Comparison of ENCODE assay signal across 27 cellular contexts in genomic region chr7:44267178-44267577, GRCh38.
"Had no signal": no experiment of that assay in that cellular context is flagged by ENCODE, and none has a peak within 500 bp of the region (broad histone marks: within the 10 kb centered on the region; RNA-seq: fewer than 3 reads in every experiment).

No MANE protein-coding gene starts in this region.

- H3K4me3 ChIP-seq: colonic mucosa, gastrocnemius medialis, heart right ventricle had no signal

- H3K27me3 ChIP-seq: colonic mucosa, foreskin keratinocyte, gastrocnemius medialis, heart right ventricle had no signal

- H3K36me3 ChIP-seq: colonic mucosa, gastrocnemius medialis, heart right ventricle had no signal

- H3K9me3 ChIP-seq: colonic mucosa, gastrocnemius medialis, heart right ventricle had no signal

- ATAC-seq: activated CD4-positive, alpha-beta T cell treated with anti-CD3 and anti-CD28 coated beads for 36 hours; activated CD8-positive, alpha-beta memory T cell treated with anti-CD3 and anti-CD28 coated beads, Interleukin-2, amount 10 ng/mL, durations not matched to agents 7 days and 5 days; activated CD8-positive, alpha-beta T cell treated with anti-CD3 and anti-CD28 coated beads, Interleukin-2, amount 10 ng/mL, durations not matched to agents 7 days and 5 days; activated naive CD4-positive, alpha-beta T cell treated with anti-CD3 and anti-CD28 coated beads, Interleukin-2, amount 50 U/mL, for 72 hours; esophagus mucosa; foreskin keratinocyte; gastrocnemius medialis; heart right ventricle; T-helper 17 cell had no signal

- H3K4me1 ChIP-seq: colonic mucosa had no signal

- DNase-seq: activated CD4-positive, alpha-beta memory T cell treated with anti-CD3 and anti-CD28 coated beads for 36 hours; activated CD4-positive, alpha-beta T cell treated with anti-CD3 and anti-CD28 coated beads for 36 hours; activated CD4-positive, alpha-beta T cell treated with anti-CD3 and anti-CD28 coated beads, Interleukin-2, amount 10 ng/mL, durations not matched to agents 24 days and 14 days; activated CD4-positive, CD25-positive, alpha-beta regulatory T cell; activated CD4-positive, CD25-positive, alpha-beta regulatory T cell treated with anti-CD3 and anti-CD28 coated beads, Interleukin-2, amount 50 U/mL, for 72 hours; activated CD8-positive, alpha-beta memory T cell treated with anti-CD3 and anti-CD28 coated beads, Interleukin-2, amount 10 ng/mL, durations not matched to agents 7 days and 5 days; activated CD8-positive, alpha-beta memory T cell treated with anti-CD3 and anti-CD28 coated beads, Interleukin-2, amount 50 U/mL, for 4 hours; activated CD8-positive, alpha-beta T cell treated with anti-CD3 and anti-CD28 coated beads, Interleukin-2, amount 10 ng/mL, durations not matched to agents 7 days and 5 days; activated gamma-delta T cell; activated naive CD4-positive, alpha-beta T cell; activated naive CD4-positive, alpha-beta T cell treated with anti-CD3 and anti-CD28 coated beads, Interleukin-2, amount 10 ng/mL, durations not matched to agents 7 days and 5 days; activated naive CD8-positive, alpha-beta T cell treated with anti-CD3 and anti-CD28 coated beads, Interleukin-2, amount 10 ng/mL, durations not matched to agents 7 days and 5 days; activated T-cell treated with anti-CD3 and anti-CD28 coated beads, Interleukin-2, amount 50 U/mL, for 1 hour; activated T-cell treated with anti-CD3 and anti-CD28 coated beads, Interleukin-2, amount 50 U/mL, for 48 hours; central memory CD4-positive, alpha-beta T cell; cerebellar nuclear complex; colonic mucosa; effector memory CD4-positive, alpha-beta T cell; endodermal cell; foreskin keratinocyte; gastrocnemius medialis; heart right ventricle; T-helper 1 cell; T-helper 17 cell; T1000 had no signal

- H3K27ac ChIP-seq: colonic mucosa, foreskin keratinocyte had no signal
